Comparison of ENCODE assay signal across 14 cellular contexts in the genomic region with DNA sequence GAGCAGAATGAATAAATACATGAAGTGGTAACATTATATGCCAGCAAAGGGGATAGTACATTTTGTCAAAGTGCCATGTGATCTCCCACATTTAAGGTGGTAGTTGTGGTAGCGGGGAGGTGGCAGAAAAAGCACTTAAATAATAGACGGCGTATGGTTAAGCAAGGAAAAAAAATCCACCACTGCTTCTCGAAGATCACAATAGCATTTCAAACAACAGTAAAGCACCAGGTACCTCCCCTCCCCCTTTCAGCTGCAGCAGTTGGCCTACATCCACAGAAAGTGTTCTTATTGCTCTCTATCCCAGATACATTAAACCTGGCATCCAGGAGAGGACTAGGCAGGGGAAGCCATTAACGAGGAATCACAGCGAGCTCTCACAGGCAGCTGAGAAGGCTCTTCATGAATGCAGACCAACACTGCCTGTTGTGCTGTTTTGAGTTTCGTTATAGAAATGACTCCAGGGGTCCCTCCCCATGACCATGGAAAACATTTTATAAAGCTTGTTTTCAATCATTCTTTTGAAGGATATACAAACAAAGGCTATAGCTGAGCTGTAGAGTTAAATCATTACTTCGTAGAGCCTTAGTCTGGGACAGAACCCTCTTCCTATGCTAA. TPM values are rescaled to one million over a fixed set of nuclear protein-coding genes. Genes with fewer than 3 reads are reported as not detected.
A peak's percentile ranks its signal among the peaks of the same experiment; 100 is the strongest.
DNase-seq lines count a peak whose midpoint lies in the region; ATAC-seq lines count a peak whose summit lies in the region.
"Had no signal": no experiment of that assay in that cellular context is flagged by ENCODE, and none has a peak within 500 bp of the region (broad histone marks: within the 10 kb centered on the region; RNA-seq: fewer than 3 reads in every experiment).

No MANE protein-coding gene starts in this region.

- H3K27me3 Mint-ChIP-seq in activated T-cell treated with anti-CD3 and anti-CD28 coated beads, Interleukin-2, amount 50 U/mL, for 72 hours (ENCODE audit: low read depth) = no peaks in the 10 kb centered on the region
- no peaks in the 10 kb centered on the region for H3K27me3 Mint-ChIP-seq in activated naive CD8-positive, alpha-beta T cell
- no peaks in the 10 kb centered on the region for H3K27me3 Mint-ChIP-seq in stimulated activated naive CD8-positive, alpha-beta T cell treated with anti-CD3 and anti-CD28 coated beads, Interleukin-15, amount 100 ng/mL, for 72 hours
- H3K27me3 Mint-ChIP-seq: stimulated activated naive B cell treated with anti-CD40 and anti-IgM and Interleukin-4, amounts not matched to agents 10 μg/mL and 1 μg/mL and 100 μg/mL, for 72 hours had no signal

- H3K4me1 Mint-ChIP-seq in activated T-cell treated with anti-CD3 and anti-CD28 coated beads, Interleukin-2, amount 50 U/mL, for 72 hours (ENCODE audit: low read depth) = peaks cover 100% of the 10 kb centered on the region
- peaks cover 99% of the 10 kb centered on the region for H3K4me1 Mint-ChIP-seq in activated naive CD8-positive, alpha-beta T cell (ENCODE audit: low read depth)
- H3K4me1 Mint-ChIP-seq in stimulated activated naive CD8-positive, alpha-beta T cell treated with anti-CD3 and anti-CD28 coated beads, Interleukin-15, amount 100 ng/mL, for 72 hours = peaks cover 100% of the 10 kb centered on the region

- H3K27ac Mint-ChIP-seq in activated T-cell treated with anti-CD3 and anti-CD28 coated beads, Interleukin-2, amount 50 U/mL, for 72 hours = peak overlapping the region; percentile 99
- peak overlapping the region; percentile 98 for H3K27ac Mint-ChIP-seq in activated naive CD8-positive, alpha-beta T cell
- H3K27ac Mint-ChIP-seq in stimulated activated naive CD8-positive, alpha-beta T cell treated with anti-CD3 and anti-CD28 coated beads, Interleukin-15, amount 100 ng/mL, for 72 hours = peak overlapping the region; percentile 43 to 61
- H3K27ac Mint-ChIP-seq: stimulated activated naive B cell treated with anti-CD40 and anti-IgM and Interleukin-4, amounts not matched to agents 10 μg/mL and 1 μg/mL and 100 μg/mL, for 72 hours had no signal

- peak overlapping the region; percentile 46 to 99 for H3K4me3 Mint-ChIP-seq in activated T-cell treated with anti-CD3 and anti-CD28 coated beads, Interleukin-2, amount 50 U/mL, for 72 hours
- peak overlapping the region; percentile 81 for H3K4me3 Mint-ChIP-seq in activated naive CD8-positive, alpha-beta T cell
- H3K4me3 Mint-ChIP-seq in stimulated activated naive CD8-positive, alpha-beta T cell treated with anti-CD3 and anti-CD28 coated beads, Interleukin-15, amount 100 ng/mL, for 72 hours = peak overlapping the region; percentile 45 to 50
- H3K4me3 Mint-ChIP-seq: stimulated activated naive B cell treated with anti-CD40 and anti-IgM and Interleukin-4, amounts not matched to agents 10 μg/mL and 1 μg/mL and 100 μg/mL, for 72 hours had no signal

- H3K36me3 Mint-ChIP-seq in activated T-cell treated with anti-CD3 and anti-CD28 coated beads, Interleukin-2, amount 50 U/mL, for 72 hours (ENCODE audit: insufficient read depth in 2 of 2) = peaks cover 8 to 19% of the 10 kb centered on the region in 2 donors
- H3K36me3 Mint-ChIP-seq in activated naive CD8-positive, alpha-beta T cell = peaks cover 27% of the 10 kb centered on the region

- peak in 1 of 2 donors; percentile 46 for DNase-seq in activated T-cell treated with anti-CD3 and anti-CD28 coated beads, Interleukin-2, amount 50 U/mL, for 72 hours
- DNase-seq in activated T-cell treated with anti-CD3 and anti-CD28 coated beads for 4 hours (no peak), NCI-H2029 treated with DMSO at 0.1 percent for 48 hours (lab: John Stamatoyannopoulos, UW) (peak; percentile 99), SK-N-DZ (ENCODE audit: low spot score) (no peak)
- no peak for DNase-seq in stimulated activated naive CD8-positive, alpha-beta T cell treated with anti-CD3 and anti-CD28 coated beads, Interleukin-15, amount 100 ng/mL, for 72 hours
- no peak for DNase-seq in stimulated activated CD4-positive, alpha-beta T cell treated with anti-CD3 and anti-CD28 coated beads, Interleukin-2, amount 100 ng/mL, for 24 hours
- DNase-seq: aorta; midbrain; NCI-H1694 treated with DMSO at 0.1 percent for 48 hours; stimulated activated CD4-positive, alpha-beta T cell treated with anti-CD3 and anti-CD28 coated beads, Interleukin-2, amount 100 ng/mL, for 48 hours; stimulated activated naive B cell treated with anti-CD40 and anti-IgM and Interleukin-4, amounts not matched to agents 10 μg/mL and 1 μg/mL and 100 μg/mL, for 72 hours; T-helper 9 cell had no signal

- peak; percentile 60 to 65 for ATAC-seq in activated T-cell treated with anti-CD3 and anti-CD28 coated beads, Interleukin-2, amount 50 U/mL, for 72 hours (replicated peaks in 1 of 2)
- ATAC-seq in stimulated activated naive CD8-positive, alpha-beta T cell treated with anti-CD3 and anti-CD28 coated beads, Interleukin-15, amount 100 ng/mL, for 72 hours = peak; percentile 77
- no peak for ATAC-seq in HG03460 (IDR thresholded peaks at IDR 0.05; ENCODE audit: unreplicated experiment)
- ATAC-seq: stimulated activated naive B cell treated with anti-CD40 and anti-IgM and Interleukin-4, amounts not matched to agents 10 μg/mL and 1 μg/mL and 100 μg/mL, for 72 hours had no signal

- H3K9me3 Mint-ChIP-seq in activated T-cell treated with anti-CD3 and anti-CD28 coated beads, Interleukin-2, amount 50 U/mL, for 72 hours = no peaks in the 10 kb centered on the region
- no peaks in the 10 kb centered on the region for H3K9me3 Mint-ChIP-seq in activated naive CD8-positive, alpha-beta T cell (ENCODE audit: low read depth)
- no peaks in the 10 kb centered on the region for H3K9me3 Mint-ChIP-seq in stimulated activated naive CD8-positive, alpha-beta T cell treated with anti-CD3 and anti-CD28 coated beads, Interleukin-15, amount 100 ng/mL, for 72 hours
- H3K9me3 Mint-ChIP-seq: stimulated activated naive B cell treated with anti-CD40 and anti-IgM and Interleukin-4, amounts not matched to agents 10 μg/mL and 1 μg/mL and 100 μg/mL, for 72 hours had no signal

RNA-seq across cellular contexts. Expression of gene FYN, which starts 11.8 kb away (rescaled TPM):
- total RNA-seq in activated T-cell treated with anti-CD3 and anti-CD28 coated beads, Interleukin-2, amount 50 U/mL, for 72 hours = 100 to 1,000 TPM; 504 to 505 TPM
- 122 and 147 TPM in 2 replicates for polyA plus RNA-seq in SK-N-DZ (2014; cell fraction: cytosol; rRNA removed)
- polyA plus RNA-seq in SK-N-DZ (2014; cell fraction: nucleus; rRNA removed) = 64.5 and 79.5 TPM in 2 replicates
